In genomic region chr10:98262571-98262970, GRCh38 we compare ENCODE assay signal across 9 cellular contexts. TPM values are rescaled to one million over a fixed set of nuclear protein-coding genes. Genes with fewer than 3 reads are reported as not detected.
DNase-seq lines count a peak whose midpoint lies in the region; ATAC-seq, FAIRE-seq and TF ChIP-seq lines count a peak whose summit lies in the region.
"Had no signal": no experiment of that assay in that cellular context is flagged by ENCODE, and none has a peak within 500 bp of the region (broad histone marks: within the 10 kb centered on the region; RNA-seq: fewer than 3 reads in every experiment).

No MANE protein-coding gene starts in this region.

- 65 to 67% methylated on average over 7 of the region's 7 CpGs for WGBS in lung, 2 donors

- H3K36me3 ChIP-seq in bronchial epithelial cell (ENCODE audit: control insufficient read depth, insufficient read depth, low read length) (no peaks in the 10 kb centered on the region), lung (ENCODE audit: control insufficient read depth in 2 of 2, insufficient read depth in 2 of 2, low read length in 2 of 2) (no peaks in the 10 kb centered on the region)

- H3K9me3 ChIP-seq in lung (ENCODE audit: control insufficient read depth in 2 of 2, insufficient read depth in 1 of 2, low read length in 1 of 2) = no peaks in the 10 kb centered on the region

- no peak overlapping the region for H3K27ac ChIP-seq in lung (ENCODE audit: low read depth in 1 of 2, low read length in 1 of 2)

- H3K4me1 ChIP-seq in lung (ENCODE audit: control insufficient read depth in 2 of 2, insufficient read depth in 2 of 2, low read length in 2 of 2) = peaks cover 0 to 2% of the 10 kb centered on the region in 2 donors

- FAIRE-seq in bronchial epithelial cell (lab: Jason Lieb, UNC) = no peak

- TF ChIP-seq CTCF in bronchial epithelial cell (IDR thresholded peaks at IDR 0.05; ENCODE audit: insufficient read depth, low read length, severe bottlenecking) (peak; percentile 85), lung (IDR thresholded peaks at IDR 0.05; ENCODE audit: control extremely low read depth, extremely low read depth) (peak; percentile 3)

- H3K27me3 ChIP-seq in bronchial epithelial cell (ENCODE audit: control insufficient read depth, insufficient read depth, low read length) (no peaks in the 10 kb centered on the region), lung (ENCODE audit: control insufficient read depth, insufficient read depth) (no peaks in the 10 kb centered on the region)

- no peak for ATAC-seq in lung (ENCODE audit: insufficient read depth, low FRiP score)

- H3K4me3 ChIP-seq in bronchial epithelial cell (ENCODE audit: low read depth, low read length) = no peak overlapping the region
- no peak overlapping the region for H3K4me3 ChIP-seq in lung

- DNase-seq in NCI-H510A treated with DMSO at 0.1 percent for 48 hours (lab: John Stamatoyannopoulos, UW) = peak; percentile 20
- no peak for DNase-seq in NCI-H510A (lab: John Stamatoyannopoulos, UW)
- peak; percentile 3 for DNase-seq in NCI-H146 treated with DMSO at 0.1 percent for 48 hours (lab: John Stamatoyannopoulos, UW; ENCODE audit: unreplicated experiment)
- DNase-seq in bronchial epithelial cell (ENCODE audit: low read depth) = peak; percentile 38
- DNase-seq in lung (ENCODE audit: low spot score) = no peak
- no peak for DNase-seq in KG1 (lab: John Stamatoyannopoulos, UW)
- DNase-seq in NCI-H2227 (lab: John Stamatoyannopoulos, UW; ENCODE audit: unreplicated experiment) = no peak
- no peak for DNase-seq in NCI-H774 (lab: John Stamatoyannopoulos, UW)

RNA-seq across cellular contexts. Expression of gene LOXL4, which starts 5.4 kb away (rescaled TPM):
- total RNA-seq in bronchial epithelial cell = 0.13 and 0.26 TPM in 2 replicates
- total RNA-seq in lung = 1 to 10 TPM; 3.2 to 3.3 TPM
- 1 to 10 TPM; 1.6 to 2.0 TPM for polyA plus RNA-seq in lung
- total RNA-seq: activated CD8-positive, alpha-beta memory T cell treated with anti-CD3 and anti-CD28 coated beads for 36 hours had no signal

Comparison
In these comparisons a context has a peak if more than half of its experiments do, and no peak if none do; other contexts are left out.
1. DNase-seq: peak in NCI-H510A treated with DMSO at 0.1 percent for 48 hours (single experiment), NCI-H146 treated with DMSO at 0.1 percent for 48 hours (single experiment) and bronchial epithelial cell (single experiment); none in NCI-H510A (single experiment), lung (single experiment), KG1 (single experiment), NCI-H2227 (single experiment) and NCI-H774 (single experiment).